Comparison of ENCODE assay signal across 8 cellular contexts in genomic region chr2:231648579-231649174, GRCh38. TPM values are rescaled to one million over a fixed set of nuclear protein-coding genes. Genes with fewer than 3 reads are reported as not detected.
DNase-seq lines count a peak whose midpoint lies in the region; ATAC-seq and TF ChIP-seq lines count a peak whose summit lies in the region.

No MANE protein-coding gene starts in this region.

- no peaks in the 10 kb centered on the region for H3F3A ChIP-seq in OCI-LY1 (ENCODE audit: insufficient read depth, low read length)

- no peaks in the 10 kb centered on the region for H3K36me3 Mint-ChIP-seq in activated T-cell treated with anti-CD3 and anti-CD28 coated beads, Interleukin-2, amount 50 U/mL, for 72 hours (ENCODE audit: insufficient read depth in 2 of 2)

- no peak for TF ChIP-seq POLR2A in HCT116 (IDR thresholded peaks at IDR 0.05; ENCODE audit: borderline replicate concordance, extremely low read depth, insufficient read depth, insufficient read length)

- TF ChIP-seq CTCF in HCT116 (IDR thresholded peaks at IDR 0.05 in 2 of 3, conservative IDR thresholded peaks at IDR 0.05 in 1 of 3; ENCODE audit: borderline replicate concordance in 1 of 3, insufficient read depth in 1 of 3, low read depth in 2 of 3, low read length in 2 of 3): peak in 2 of 3 experiments; percentile 89; a peak in 4 of 6 replicates
- peak; percentile 68 for TF ChIP-seq CTCF in OCI-LY1 (IDR thresholded peaks at IDR 0.05; ENCODE audit: low read length)
- TF ChIP-seq CTCF in psoas muscle (IDR thresholded peaks at IDR 0.05): peak; percentile 81

- H3K4me3 Mint-ChIP-seq in activated T-cell treated with anti-CD3 and anti-CD28 coated beads, Interleukin-2, amount 50 U/mL, for 72 hours: no peak overlapping the region

- RAD21 ChIA-PET in HCT116 (lab: Charles Lee; ENCODE audit: low non-redundant PET in 1 of 2, low total read pairs in 2 of 2, uncharacterized antibody in 2 of 2, unreplicated experiment in 2 of 2): interaction anchor here (0.7 to 0.9 kb wide), 2 partner anchors 23 to 26 kb away, joined by 3 read pairs; no protein-coding TSS in a partner anchor

- no peak overlapping the region for H3K27ac Mint-ChIP-seq in activated T-cell treated with anti-CD3 and anti-CD28 coated beads, Interleukin-2, amount 50 U/mL, for 72 hours

- no peaks in the 10 kb centered on the region for H3K9me3 ChIP-seq in HCT116 (ENCODE audit: control insufficient read depth in 1 of 2, insufficient read depth in 1 of 2, low read depth in 1 of 2, low read length in 2 of 2)
- H3K9me3 ChIP-seq in OCI-LY1 (ENCODE audit: low read length): no peaks in the 10 kb centered on the region
- no peaks in the 10 kb centered on the region for H3K9me3 ChIP-seq in psoas muscle

- POLR2A ChIA-PET in HCT116 (lab: Charles Lee): interaction anchor here (0.7 to 1.4 kb wide), 3 partner anchors 18 to 37 kb away, joined by 3 to 5 read pairs (median 3); no protein-coding TSS in a partner anchor

- H3K27ac ChIP-seq in HCT116 (ENCODE audit: low read depth, low read length): no peak overlapping the region
- no peak overlapping the region for H3K27ac ChIP-seq in OCI-LY1 (ENCODE audit: low read depth, low read length, poor library complexity, severe bottlenecking)
- H3K27ac ChIP-seq in psoas muscle: no peak overlapping the region

- H3K27me3 ChIP-seq in HCT116 (ENCODE audit: insufficient read depth, low read length) (no peaks in the 10 kb centered on the region), OCI-LY1 (ENCODE audit: insufficient read depth, low read length) (no peaks in the 10 kb centered on the region), psoas muscle (ENCODE audit: insufficient read depth in 3 of 3, low read length in 2 of 3) (no peaks in the 10 kb centered on the region)

- CTCF ChIA-PET in HCT116 (lab: Charles Lee): interaction anchor here (0.6 to 2.5 kb wide), 6 partner anchors 12 to 65 kb away, joined by 3 to 7 read pairs (median 4); no protein-coding TSS in a partner anchor

- H3K4me1 Mint-ChIP-seq in activated T-cell treated with anti-CD3 and anti-CD28 coated beads, Interleukin-2, amount 50 U/mL, for 72 hours (ENCODE audit: low read depth): no peaks in the 10 kb centered on the region

- intact Hi-C loops in HCT116 (cut with micrococcal nuclease): loop anchor here (1.0 kb wide), 2 partner anchors 23 to 66 kb away; no protein-coding TSS in a partner anchor
- intact Hi-C loops in psoas muscle (cut with DNase I): loop anchor here (2.0 to 5.0 kb wide), 3 partner anchors 24 to 66 kb away; no protein-coding TSS in a partner anchor

- H3K36me3 ChIP-seq in HCT116 (ENCODE audit: control insufficient read depth in 1 of 2, insufficient read depth in 2 of 2, low read length in 2 of 2) (no peaks in the 10 kb centered on the region), OCI-LY1 (ENCODE audit: insufficient read depth, low read length) (no peaks in the 10 kb centered on the region), psoas muscle (ENCODE audit: insufficient read depth in 1 of 2, low read depth in 1 of 2) (no peaks in the 10 kb centered on the region)

- no peaks in the 10 kb centered on the region for H3K27me3 Mint-ChIP-seq in activated T-cell treated with anti-CD3 and anti-CD28 coated beads, Interleukin-2, amount 50 U/mL, for 72 hours (ENCODE audit: low read depth)

- H3K9ac ChIP-seq in HCT116 (ENCODE audit: low read length): peak overlapping the region; percentile 36; the same call in 1 of the 2 replicates
- H3K9ac ChIP-seq in OCI-LY1 (ENCODE audit: low read length): no peak overlapping the region

- WGBS in psoas muscle, 3 donors: 45 to 65% (median 51%) methylated on average over 9 of the region's 9 CpGs

- H3K9me3 Mint-ChIP-seq in activated T-cell treated with anti-CD3 and anti-CD28 coated beads, Interleukin-2, amount 50 U/mL, for 72 hours: no peaks in the 10 kb centered on the region

- ATAC-seq in HCT116 (peak; percentile 98), psoas muscle (peak; percentile 94 to 97 (median 95)), GM19397 (IDR thresholded peaks at IDR 0.05; ENCODE audit: unreplicated experiment) (no peak)
- ATAC-seq in activated T-cell treated with anti-CD3 and anti-CD28 coated beads, Interleukin-2, amount 50 U/mL, for 72 hours (replicated peaks in 1 of 2): peak; percentile 91 to 99

- H2AFZ ChIP-seq in HCT116 (ENCODE audit: low read depth, low read length, poor library complexity, severe bottlenecking): no peak overlapping the region
- no peak overlapping the region for H2AFZ ChIP-seq in OCI-LY1 (ENCODE audit: low read length)

- H3K4me2 ChIP-seq in HCT116 (ENCODE audit: low read length) (peak overlapping the region; percentile 43), OCI-LY1 (ENCODE audit: low read length) (no peak overlapping the region)

- no peak overlapping the region for H3K4me3 ChIP-seq in HCT116 (replicated peaks in 1 of 2; ENCODE audit: low read depth in 1 of 2, low read length in 2 of 2)
- no peak overlapping the region for H3K4me3 ChIP-seq in OCI-LY1 (ENCODE audit: low read depth, low read length, poor library complexity, severe bottlenecking)
- no peak overlapping the region for H3K4me3 ChIP-seq in psoas muscle

- H3K9me2 ChIP-seq in HCT116 (ENCODE audit: insufficient read depth) (no peaks in the 10 kb centered on the region), OCI-LY1 (ENCODE audit: low read depth, low read length) (no peaks in the 10 kb centered on the region)

- H3K4me1 ChIP-seq in HCT116 (ENCODE audit: control insufficient read depth in 1 of 2, insufficient read depth in 2 of 2, low read length in 2 of 2) (peaks cover 26 to 54% of the 10 kb centered on the region in 2 experiments), OCI-LY1 (ENCODE audit: insufficient read depth, low read length, severe bottlenecking) (peaks cover 3% of the 10 kb centered on the region), psoas muscle (peaks cover 14% of the 10 kb centered on the region)

- DNase-seq in DMS153 treated with DMSO at 0.1 percent for 48 hours (lab: John Stamatoyannopoulos, UW; ENCODE audit: unreplicated experiment): peak; percentile 21
- peak; percentile 78 for DNase-seq in HCT116 (ENCODE audit: low read depth, low spot score)
- DNase-seq in activated T-cell treated with anti-CD3 and anti-CD28 coated beads, Interleukin-2, amount 50 U/mL, for 72 hours: peak; percentile 76
- peak; percentile 71 for DNase-seq in glomerular visceral epithelial cell (ENCODE audit: extremely low spot score)
- DNase-seq in psoas muscle: peak; percentile 72 to 87
- no peak for DNase-seq in inferior parietal cortex (ENCODE audit: extremely low spot score)

- TF ChIP-seq RAD21 in HCT116 (IDR thresholded peaks at IDR 0.05; ENCODE audit: low read depth): no peak

- H3K79me2 ChIP-seq in HCT116 (ENCODE audit: insufficient read depth, low read length): no peaks in the 10 kb centered on the region
- H3K79me2 ChIP-seq in OCI-LY1 (ENCODE audit: insufficient read depth, low read length): no peaks in the 10 kb centered on the region

- BruUV-seq in HCT116 (replicated peaks; lab: Mats Ljungman, UMichigan): no TSS peak

- no peaks in the 10 kb centered on the region for H4K20me1 ChIP-seq in HCT116 (ENCODE audit: insufficient read depth)
- H4K20me1 ChIP-seq in OCI-LY1 (ENCODE audit: insufficient read depth, low read length): no peaks in the 10 kb centered on the region

TF ChIP-seq in HCT116, 20 proteins besides CTCF, POLR2A, EP300 and RAD21:
- TF ChIP-seq EZH2 (IDR thresholded peaks at IDR 0.05): no peak
- peak; percentile 66 for TF ChIP-seq YY1 (IDR thresholded peaks at IDR 0.05; ENCODE audit: extremely low read depth, insufficient replicate concordance, low read depth, low read length)
- TF ChIP-seq MAX (IDR thresholded peaks at IDR 0.05): no peak
- no peak for TF ChIP-seq CEBPB (IDR thresholded peaks at IDR 0.05; ENCODE audit: low read depth)
- no peak for TF ChIP-seq CBX3 (IDR thresholded peaks at IDR 0.05; ENCODE audit: low read depth)
- peak; percentile 46; the same call in 1 of the 2 replicates for TF ChIP-seq POLR2AphosphoS5 (IDR thresholded peaks at IDR 0.05; ENCODE audit: low read depth, low read length)
TF ChIP-seq in HCT116: peak in this region for 2.

RNA-seq across cellular contexts. Expression of gene TEX44, which starts 56.0 kb away (rescaled TPM):
- total RNA-seq in HCT116 (2021; ENCODE audit: unreplicated experiment): not detected
- not detected in 2 replicates for polyA plus RNA-seq in HCT116 (2012)
- total RNA-seq in activated T-cell treated with anti-CD3 and anti-CD28 coated beads, Interleukin-2, amount 50 U/mL, for 72 hours: not detected
- total RNA-seq in psoas muscle: not detected
- polyA plus RNA-seq in psoas muscle: not detected

RNA-seq across cellular contexts. Expression of gene PTMA, which starts 59.6 kb away (rescaled TPM):
- 2,752 TPM for total RNA-seq in HCT116 (2021; ENCODE audit: unreplicated experiment)
- polyA plus RNA-seq in HCT116 (2012): 2,841 and 3,306 TPM in 2 replicates
- 1,000 to 10,000 TPM; 1,057 to 1,154 TPM for total RNA-seq in activated T-cell treated with anti-CD3 and anti-CD28 coated beads, Interleukin-2, amount 50 U/mL, for 72 hours
- 100 to 1,000 TPM; 124 to 263 (median 168) TPM for total RNA-seq in psoas muscle
- polyA plus RNA-seq in psoas muscle: 100 to 1,000 TPM; 210 to 347 (median 274) TPM

Comparison
In these comparisons a context has a peak if more than half of its experiments do, and no peak if none do; other contexts are left out.
1. RNA of gene PTMA, which starts 59.6 kb away (total RNA-seq): 2,752 TPM in HCT116 (single experiment) and 1,057 to 1,154 TPM in activated T-cell treated with anti-CD3 and anti-CD28 coated beads, Interleukin-2, amount 50 U/mL, for 72 hours; 124 to 263 TPM in psoas muscle; every median in the first group is over 4 times any median in the second.
2. Peak in every context shown above with its lines, with median percentiles within 50 percentile points of each other: CTCF ChIP-seq.